Comparison of ENCODE assay signal across 17 cellular contexts in the genomic region with DNA sequence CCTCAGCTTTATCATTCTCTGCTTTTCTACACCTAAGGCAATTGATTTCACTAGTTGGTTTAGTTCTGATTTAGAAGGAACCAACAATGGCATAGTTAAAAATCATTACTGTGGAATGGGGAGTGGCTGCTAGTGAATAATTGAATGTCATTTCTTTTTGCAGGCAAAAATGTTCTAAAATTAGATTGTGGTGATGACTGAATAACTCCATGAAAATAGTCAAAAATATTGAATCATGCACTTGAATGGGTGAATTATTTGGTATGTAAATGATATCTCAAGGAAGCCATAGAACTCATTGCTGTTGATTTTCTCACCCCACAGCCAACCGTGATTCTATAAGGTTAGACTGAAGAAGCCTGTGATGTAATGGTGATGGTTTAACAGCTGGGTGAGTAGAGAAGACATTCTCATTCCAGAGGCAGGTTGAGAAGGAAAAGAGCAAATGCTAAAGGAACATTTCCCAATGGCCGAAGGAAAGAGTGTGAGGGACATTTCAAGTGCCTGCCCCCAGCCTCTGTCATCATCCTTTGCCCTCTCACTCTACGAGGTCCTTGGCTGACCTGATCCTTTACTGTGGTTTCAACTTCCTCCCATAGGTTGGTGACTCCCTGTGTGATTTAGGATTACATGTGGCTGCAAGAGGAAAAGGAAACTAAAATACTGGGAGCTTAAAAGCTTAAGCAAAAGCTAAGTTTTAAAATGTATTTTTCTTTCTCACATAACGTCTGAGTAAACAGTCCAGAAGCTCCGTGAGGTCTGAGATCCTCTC. TPM values are rescaled to one million over a fixed set of nuclear protein-coding genes. Genes with fewer than 3 reads are reported as not detected.
DNase-seq lines count a peak whose midpoint lies in the region; ATAC-seq and TF ChIP-seq lines count a peak whose summit lies in the region.
"Had no signal": no experiment of that assay in that cellular context is flagged by ENCODE, and none has a peak within 500 bp of the region (broad histone marks: within the 10 kb centered on the region; RNA-seq: fewer than 3 reads in every experiment).

No MANE protein-coding gene starts in this region.

- H3K14ac ChIP-seq in H9 (ENCODE audit: insufficient read depth, low read length): no peak overlapping the region

- peaks cover 14% of the 10 kb centered on the region for H3K27me3 Mint-ChIP-seq in activated T-helper 1 cell treated with anti-CD3 and anti-CD28 coated beads, Interleukin-12 subunit alpha, Interleukin-12 subunit beta, Interleukin-2, Interleukin-4 antibody, amounts not matched to agents 30 ng/mL and 10 ng/mL and 1 ng/mL, durations not matched to agents 14 hours and 24 hours and 36 hours (ENCODE audit: insufficient read depth)
- H3K27me3 Mint-ChIP-seq in H9 (ENCODE audit: low read depth): peaks cover 5% of the 10 kb centered on the region

- H3K4me1 Mint-ChIP-seq in activated T-helper 1 cell treated with anti-CD3 and anti-CD28 coated beads, Interleukin-12 subunit alpha, Interleukin-12 subunit beta, Interleukin-2, Interleukin-4 antibody, amounts not matched to agents 30 ng/mL and 10 ng/mL and 1 ng/mL, durations not matched to agents 14 hours and 24 hours and 36 hours (ENCODE audit: low read depth): peaks cover 23% of the 10 kb centered on the region
- H3K4me1 Mint-ChIP-seq in H9: no peaks in the 10 kb centered on the region

- no peak overlapping the region for H3K4me3 ChIP-seq in fibroblast of villous mesenchyme (ENCODE audit: low read depth, low read length)
- H3K4me3 ChIP-seq: spleen had no signal

- ATAC-seq in GM21390 (IDR thresholded peaks at IDR 0.05; ENCODE audit: unreplicated experiment): no peak

- no peak overlapping the region for H2BK120ac ChIP-seq in H9 (ENCODE audit: low read depth, low read length, poor library complexity, severe bottlenecking)

- DNase-seq in AG08395 (ENCODE audit: low spot score) (peak; percentile 37), GM03348 (ENCODE audit: low spot score) (peak; percentile 50), fibroblast of villous mesenchyme (ENCODE audit: low read depth) (peak; percentile 33), COR-L47 (lab: John Stamatoyannopoulos, UW) (no peak), H9 (no peak)
- DNase-seq in activated T-helper 1 cell treated with anti-CD3 and anti-CD28 coated beads, Interleukin-12 subunit alpha, Interleukin-12 subunit beta, Interleukin-2, Interleukin-4 antibody, amounts not matched to agents 30 ng/mL and 10 ng/mL and 1 ng/mL, durations not matched to agents 14 hours and 24 hours and 36 hours (ENCODE audit: low spot score): no peak
- DNase-seq: C1 segment of cervical spinal cord, glutamatergic neuron, islet precursor cell, MM.1S, NCI-H748 treated with DMSO at 0.1 percent for 48 hours, spleen had no signal

- WGBS in H9 (ENCODE audit: extremely low coverage, insufficient read length, low lambda C conversion rate): no CpG with 5 or more reads among the region's 5 CpGs

- peaks cover 3% of the 10 kb centered on the region; the same call in 1 of the 2 replicates for H3K27me3 ChIP-seq in H9 (ENCODE audit: insufficient read depth, low read length)
- H3K27me3 ChIP-seq: spleen had no signal

- intact Hi-C loops in activated T-helper 1 cell treated with anti-CD3 and anti-CD28 coated beads, Interleukin-12 subunit alpha, Interleukin-12 subunit beta, Interleukin-2, Interleukin-4 antibody, amounts not matched to agents 30 ng/mL and 10 ng/mL and 1 ng/mL, durations not matched to agents 14 hours and 24 hours and 36 hours (cut with micrococcal nuclease): no loop called here

- H4K5ac ChIP-seq in H9 (ENCODE audit: insufficient read length, low read depth, low read length): no peak overlapping the region

- no peak overlapping the region for H3K56ac ChIP-seq in H9 (ENCODE audit: insufficient read length, low read depth, low read length)

- no peak overlapping the region for H3K23ac ChIP-seq in H9 (ENCODE audit: insufficient read length, low read depth, low read length)

- no peaks in the 10 kb centered on the region for H3K79me1 ChIP-seq in H9 (ENCODE audit: insufficient read depth, low read depth, low read length, poor library complexity, severe bottlenecking)

- no peak overlapping the region for H2BK20ac ChIP-seq in H9 (ENCODE audit: low read depth, low read length, poor library complexity, severe bottlenecking)

- TF ChIP-seq CTCF in fibroblast of villous mesenchyme (IDR thresholded peaks at IDR 0.05; ENCODE audit: insufficient read depth, low read depth, low read length) (no peak), H9 (conservative IDR thresholded peaks at IDR 0.05) (no peak)

- no peak overlapping the region for H2AK5ac ChIP-seq in H9 (ENCODE audit: insufficient read length, low read length)

- peak overlapping the region; percentile 1 for H3K4me3 Mint-ChIP-seq in activated T-helper 1 cell treated with anti-CD3 and anti-CD28 coated beads, Interleukin-12 subunit alpha, Interleukin-12 subunit beta, Interleukin-2, Interleukin-4 antibody, amounts not matched to agents 30 ng/mL and 10 ng/mL and 1 ng/mL, durations not matched to agents 14 hours and 24 hours and 36 hours
- H3K4me3 Mint-ChIP-seq in H9: no peak overlapping the region
- H3K4me3 Mint-ChIP-seq: T-helper 1 cell treated with Interleukin-12 subunit alpha and Interleukin-12 subunit beta and Interleukin-4 antibody, amounts not matched to agents 30 μg/mL and 1 μg/mL, for 36 hours had no signal

- H3K27ac Mint-ChIP-seq in activated T-helper 1 cell treated with anti-CD3 and anti-CD28 coated beads, Interleukin-12 subunit alpha, Interleukin-12 subunit beta, Interleukin-2, Interleukin-4 antibody, amounts not matched to agents 30 ng/mL and 10 ng/mL and 1 ng/mL, durations not matched to agents 14 hours and 24 hours and 36 hours: peak overlapping the region; percentile 85
- H3K27ac Mint-ChIP-seq in H9: no peak overlapping the region
- H3K27ac Mint-ChIP-seq: T-helper 1 cell treated with Interleukin-12 subunit alpha and Interleukin-12 subunit beta and Interleukin-4 antibody, amounts not matched to agents 30 μg/mL and 1 μg/mL, for 36 hours had no signal

- no peaks in the 10 kb centered on the region for H3K4me1 ChIP-seq in H9 (ENCODE audit: insufficient read depth, low read length)

- peaks cover 2% of the 10 kb centered on the region for H3K36me3 Mint-ChIP-seq in activated T-helper 1 cell treated with anti-CD3 and anti-CD28 coated beads, Interleukin-12 subunit alpha, Interleukin-12 subunit beta, Interleukin-2, Interleukin-4 antibody, amounts not matched to agents 30 ng/mL and 10 ng/mL and 1 ng/mL, durations not matched to agents 14 hours and 24 hours and 36 hours (ENCODE audit: low read depth)
- no peaks in the 10 kb centered on the region for H3K36me3 Mint-ChIP-seq in H9 (ENCODE audit: insufficient read depth in 1 of 3, low read depth in 3 of 3)

- H3K9me3 Mint-ChIP-seq in activated T-helper 1 cell treated with anti-CD3 and anti-CD28 coated beads, Interleukin-12 subunit alpha, Interleukin-12 subunit beta, Interleukin-2, Interleukin-4 antibody, amounts not matched to agents 30 ng/mL and 10 ng/mL and 1 ng/mL, durations not matched to agents 14 hours and 24 hours and 36 hours: peaks cover 9% of the 10 kb centered on the region
- no peaks in the 10 kb centered on the region for H3K9me3 Mint-ChIP-seq in H9
- H3K9me3 Mint-ChIP-seq: T-helper 1 cell treated with Interleukin-12 subunit alpha and Interleukin-12 subunit beta and Interleukin-4 antibody, amounts not matched to agents 30 μg/mL and 1 μg/mL, for 36 hours had no signal

- H3K9ac ChIP-seq in H9 (ENCODE audit: extremely low read depth, insufficient read length, low read length): no peak overlapping the region

- no peak overlapping the region for H2BK12ac ChIP-seq in H9 (ENCODE audit: insufficient read length, low read depth, low read length)

- no peak overlapping the region for H3K18ac ChIP-seq in H9 (ENCODE audit: insufficient read length, low read depth, low read length)

- no peak overlapping the region for H4K8ac ChIP-seq in H9 (replicated peaks; ENCODE audit: insufficient read length, low read depth, low read length)

- no peak overlapping the region for H4K91ac ChIP-seq in H9 (ENCODE audit: insufficient read length, low read depth, low read length)

- H3K27ac ChIP-seq in H9 (ENCODE audit: insufficient read length, low read depth, low read length): no peak overlapping the region
- H3K27ac ChIP-seq: spleen had no signal

- no peaks in the 10 kb centered on the region for H3K79me2 ChIP-seq in H9 (ENCODE audit: insufficient read depth, low read length)

- no peak overlapping the region for H2BK15ac ChIP-seq in H9 (ENCODE audit: low read depth, low read length)

- H2AFZ ChIP-seq in H9 (ENCODE audit: low read length): no peak overlapping the region

- H2BK5ac ChIP-seq in H9 (ENCODE audit: insufficient read length, low read length): no peak overlapping the region

- H3K23me2 ChIP-seq in H9 (ENCODE audit: insufficient read length, low read depth, low read length, poor library complexity, severe bottlenecking): no peaks in the 10 kb centered on the region

- no peak overlapping the region for H3K4ac ChIP-seq in H9 (ENCODE audit: low read depth, low read length)

- no peak overlapping the region for H3T11ph ChIP-seq in H9 (ENCODE audit: low read length)

- H3K4me2 ChIP-seq in H9 (ENCODE audit: insufficient read depth, insufficient read length, low read length): no peak overlapping the region

- H3K9me3 ChIP-seq in H9 (ENCODE audit: control insufficient read depth, low read depth, low read length): no peaks in the 10 kb centered on the region
- H3K9me3 ChIP-seq: spleen had no signal

- no peaks in the 10 kb centered on the region for H4K20me1 ChIP-seq in H9 (ENCODE audit: control insufficient read depth, insufficient read depth, insufficient read length)

RNA-seq across cellular contexts. Expression of a gene that starts 12.5 kb away (rescaled TPM):
- total RNA-seq in activated T-helper 1 cell treated with anti-CD3 and anti-CD28 coated beads, Interleukin-12 subunit alpha, Interleukin-12 subunit beta, Interleukin-2, Interleukin-4 antibody, amounts not matched to agents 30 ng/mL and 10 ng/mL and 1 ng/mL, durations not matched to agents 14 hours and 24 hours and 36 hours: not detected in 2 replicates
- total RNA-seq in fibroblast of villous mesenchyme: not detected in 2 replicates
- total RNA-seq in H9 (2021): not detected in 2 replicates
- total RNA-seq: mononuclear cell, osteocyte, spleen, subcutaneous adipose tissue had no signal

Comparison
In these comparisons a context has a peak if more than half of its experiments do, and no peak if none do; other contexts are left out.
1. DNase-seq: peak in AG08395 (single experiment), GM03348 (single experiment) and fibroblast of villous mesenchyme (single experiment); none in activated T-helper 1 cell treated with anti-CD3 and anti-CD28 coated beads, Interleukin-12 subunit alpha, Interleukin-12 subunit beta, Interleukin-2, Interleukin-4 antibody, amounts not matched to agents 30 ng/mL and 10 ng/mL and 1 ng/mL, durations not matched to agents 14 hours and 24 hours and 36 hours (single experiment), COR-L47 (single experiment) and H9 (single experiment).